6 cellular contexts compared by ENCODE assay signal in genomic region chr17:75854881-75855309, GRCh38. TPM values are rescaled to one million over a fixed set of nuclear protein-coding genes. Genes with fewer than 3 reads are reported as not detected.
DNase-seq lines count a peak whose midpoint lies in the region; FAIRE-seq and TF ChIP-seq lines count a peak whose summit lies in the region.

No MANE protein-coding gene starts in this region.

- H3K4me3 ChIP-seq in HUES6 (ENCODE audit: low read depth, low read length): peak overlapping the region; percentile 84
- peak overlapping the region; percentile 85 for H3K4me3 ChIP-seq in epithelial cell of proximal tubule (ENCODE audit: low read depth, low read length)
- peak overlapping the region; percentile 65 to 72 for H3K4me3 ChIP-seq in small intestine (ENCODE audit: low read depth in 1 of 2, low read length in 2 of 2)

- H3K36me3 ChIP-seq in HUES6 (ENCODE audit: control insufficient read depth, insufficient read depth, low read length) (peaks cover 15% of the 10 kb centered on the region), small intestine (ENCODE audit: control insufficient read depth in 2 of 2, insufficient read depth in 2 of 2, low read length in 2 of 2) (peaks cover 3 to 5% of the 10 kb centered on the region in 2 donors)

- H3K4me1 ChIP-seq in HUES6 (ENCODE audit: control insufficient read depth, insufficient read depth, low read length) (peaks cover 7% of the 10 kb centered on the region), small intestine (ENCODE audit: control insufficient read depth in 2 of 2, insufficient read depth in 1 of 2, low read depth in 1 of 2, low read length in 1 of 2) (peaks cover 0 to 6% of the 10 kb centered on the region in 2 donors)

- H3K9me3 ChIP-seq in HUES6 (ENCODE audit: control insufficient read depth, insufficient read depth, low read depth, low read length) (no peaks in the 10 kb centered on the region), small intestine (ENCODE audit: control insufficient read depth, low read depth) (no peaks in the 10 kb centered on the region)

- H3K27ac ChIP-seq in HUES6 (ENCODE audit: low read depth, low read length) (peak overlapping the region; percentile 0; the same call in 1 of the 2 replicates), small intestine (ENCODE audit: low read depth in 1 of 2, low read length in 1 of 2) (peak overlapping the region; percentile 79 to 86)

- 0 to 1% (median 0%) methylated on average over 19 of the region's 19 CpGs for WGBS in small intestine, 3 donors

- H3K9ac ChIP-seq in HUES6 (ENCODE audit: low read length): peak overlapping the region; percentile 58

- no peak for FAIRE-seq in small intestine (lab: Jason Lieb, UNC)

- TF ChIP-seq CTCF in epithelial cell of proximal tubule (conservative IDR thresholded peaks at IDR 0.05; ENCODE audit: low read depth, low read length): no peak

- no peaks in the 10 kb centered on the region for H3K27me3 ChIP-seq in HUES6 (ENCODE audit: control insufficient read depth, insufficient read depth, low read length)
- H3K27me3 ChIP-seq in small intestine (ENCODE audit: control insufficient read depth in 2 of 2, insufficient read depth in 2 of 2, low read length in 2 of 2): no peaks in the 10 kb centered on the region

- no peak for DNase-seq in epithelial cell of proximal tubule (ENCODE audit: low read depth)
- DNase-seq in small intestine: no peak
- DNase-seq in activated CD4-positive, alpha-beta T cell treated with anti-CD3 and anti-CD28 coated beads, Interleukin-2, amount 50 U/mL, for 1 hour: no peak
- DNase-seq in GOT3 (lab: John Stamatoyannopoulos, UW): no peak
- DNase-seq in NOMO-1 (lab: John Stamatoyannopoulos, UW; ENCODE audit: unreplicated experiment in 2 of 2): no peak

RNA-seq across cellular contexts. Expression of gene WBP2, which starts 0.2 kb away (rescaled TPM):
- total RNA-seq in epithelial cell of proximal tubule: 65.5 and 69.2 TPM in 2 replicates
- 100 to 1,000 TPM in 1 of 3 donors, 10 to 100 TPM in 2; 68.4 to 121 (median 82.7) TPM for polyA plus RNA-seq in small intestine

RNA-seq across cellular contexts. Expression of gene UNC13D, which starts 10.7 kb away (rescaled TPM):
- total RNA-seq in epithelial cell of proximal tubule: 9.2 and 17.8 TPM in 2 replicates
- polyA plus RNA-seq in small intestine: 10 to 100 TPM in 2 of 3 donors, 1 to 10 TPM in 1; 9.8 to 40.3 (median 15.3) TPM

RNA-seq across cellular contexts. Expression of gene TRIM47, which starts 23.5 kb away (rescaled TPM):
- total RNA-seq in epithelial cell of proximal tubule: 51.2 and 68.7 TPM in 2 replicates
- polyA plus RNA-seq in small intestine: 10 to 100 TPM; 24.9 to 63.3 (median 62.7) TPM

RNA-seq across cellular contexts. Expression of gene TRIM65, which starts 41.9 kb away (rescaled TPM):
- total RNA-seq in epithelial cell of proximal tubule: 24.7 and 28.6 TPM in 2 replicates
- 10 to 100 TPM in 1 of 3 donors, 1 to 10 TPM in 2; 6.5 to 15.9 (median 6.7) TPM for polyA plus RNA-seq in small intestine

RNA-seq across cellular contexts. Expression of gene MRPL38, which starts 49.8 kb away (rescaled TPM):
- total RNA-seq in epithelial cell of proximal tubule: 38.3 and 47.9 TPM in 2 replicates
- polyA plus RNA-seq in small intestine: 10 to 100 TPM; 63.2 to 93.5 (median 67.0) TPM
